ENCODE assay signal across 1 cellular context in genomic region chr21:38958940-38959685, GRCh38.
TF ChIP-seq lines count a peak whose summit lies in the region.

No MANE protein-coding gene starts in this region.

TF ChIP-seq in IMR-90, 13 proteins besides CTCF, POLR2A, EP300 and RAD21 (continued from another document):
- TF ChIP-seq USF2 (IDR thresholded peaks at IDR 0.05; ENCODE audit: low read depth, low read length) (0 out of 2 replicates have a peak, but pooled peaks have one; percentile 2), BHLHE40 (IDR thresholded peaks at IDR 0.05; ENCODE audit: low read depth, low read length) (peak; percentile 19; the same call in 1 of the 2 replicates), RFX5 (IDR thresholded peaks at IDR 0.05; ENCODE audit: low read depth, low read length) (no peak), FOS (IDR thresholded peaks at IDR 0.05; ENCODE audit: low read depth, low read length) (peak; percentile 82), ELK1 (IDR thresholded peaks at IDR 0.05; ENCODE audit: borderline replicate concordance, low read depth, low read length) (no peak), CEBPB (IDR thresholded peaks at IDR 0.05; ENCODE audit: low read depth, low read length) (peak; percentile 91)
